1 cellular context compared by ENCODE assay signal in genomic region chr6:34597605-34598353, GRCh38.
TF ChIP-seq lines count a peak whose summit lies in the region.

No MANE protein-coding gene starts in this region.

TF ChIP-seq in HepG2, 621 proteins besides CTCF, POLR2A, EP300 and RAD21 (continued from another document and continues in another):
- TF ChIP-seq MLX (CRISPR knock-in tag; IDR thresholded peaks at IDR 0.05), result no peak
- TF ChIP-seq SSRP1 (CRISPR knock-in tag; IDR thresholded peaks at IDR 0.05), result no peak
- TF ChIP-seq PAWR (CRISPR knock-in tag; IDR thresholded peaks at IDR 0.05; ENCODE audit: borderline replicate concordance), result no peak
- no peak for TF ChIP-seq KMT2A (CRISPR knock-in tag; IDR thresholded peaks at IDR 0.05)
- TF ChIP-seq ISL2 (CRISPR knock-in tag; IDR thresholded peaks at IDR 0.05), result peak; percentile 47; the same call in 1 of the 2 replicates
- no peak for TF ChIP-seq HINFP (CRISPR knock-in tag; IDR thresholded peaks at IDR 0.05; ENCODE audit: low read depth)
- no peak for TF ChIP-seq ZFP1 (CRISPR knock-in tag; IDR thresholded peaks at IDR 0.05)
- peak; percentile 48; the same call in 1 of the 2 replicates for TF ChIP-seq PITX1 (CRISPR knock-in tag; IDR thresholded peaks at IDR 0.05)
- TF ChIP-seq ZNF660 (CRISPR knock-in tag; IDR thresholded peaks at IDR 0.05; ENCODE audit: borderline replicate concordance, low read depth), result no peak
- TF ChIP-seq KDM3A (CRISPR knock-in tag; IDR thresholded peaks at IDR 0.05; ENCODE audit: low read depth), result no peak
- no peak for TF ChIP-seq RBM22 (optimal IDR thresholded peaks at IDR 0.05; ENCODE audit: low read length)
- TF ChIP-seq HDAC6 (IDR thresholded peaks at IDR 0.05; ENCODE audit: low read depth, low read length), result no peak
- TF ChIP-seq BCL6 (CRISPR knock-in tag; IDR thresholded peaks at IDR 0.05), result peak; percentile 25; the same call in 1 of the 2 replicates
- TF ChIP-seq ZNF749 (CRISPR knock-in tag; IDR thresholded peaks at IDR 0.05; ENCODE audit: borderline replicate concordance), result no peak
- TF ChIP-seq CBX2 (IDR thresholded peaks at IDR 0.05; ENCODE audit: low read depth, low read length), result no peak
- no peak for TF ChIP-seq CBX2 (CRISPR knock-in tag; IDR thresholded peaks at IDR 0.05; ENCODE audit: low read depth)
- no peak for TF ChIP-seq HOXA3 (CRISPR knock-in tag; IDR thresholded peaks at IDR 0.05)
- no peak for TF ChIP-seq MEIS2 (CRISPR knock-in tag; IDR thresholded peaks at IDR 0.05)
- peak; percentile 92 for TF ChIP-seq KAT2B (IDR thresholded peaks at IDR 0.05; ENCODE audit: borderline replicate concordance, low read depth, low read length)
- TF ChIP-seq, protein P1, sequence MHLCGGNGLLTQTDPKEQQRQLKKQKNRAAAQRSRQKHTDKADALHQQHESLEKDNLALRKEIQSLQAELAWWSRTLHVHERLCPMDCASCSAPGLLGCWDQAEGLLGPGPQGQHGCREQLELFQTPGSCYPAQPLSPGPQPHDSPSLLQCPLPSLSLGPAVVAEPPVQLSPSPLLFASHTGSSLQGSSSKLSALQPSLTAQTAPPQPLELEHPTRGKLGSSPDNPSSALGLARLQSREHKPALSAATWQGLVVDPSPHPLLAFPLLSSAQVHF (CRISPR knock-in tag; IDR thresholded peaks at IDR 0.05), result no peak
- no peak for TF ChIP-seq TCF12 (IDR thresholded peaks at IDR 0.05)
- no peak for TF ChIP-seq TCF12 (CRISPR knock-in tag; IDR thresholded peaks at IDR 0.05)
- TF ChIP-seq, protein P2, sequence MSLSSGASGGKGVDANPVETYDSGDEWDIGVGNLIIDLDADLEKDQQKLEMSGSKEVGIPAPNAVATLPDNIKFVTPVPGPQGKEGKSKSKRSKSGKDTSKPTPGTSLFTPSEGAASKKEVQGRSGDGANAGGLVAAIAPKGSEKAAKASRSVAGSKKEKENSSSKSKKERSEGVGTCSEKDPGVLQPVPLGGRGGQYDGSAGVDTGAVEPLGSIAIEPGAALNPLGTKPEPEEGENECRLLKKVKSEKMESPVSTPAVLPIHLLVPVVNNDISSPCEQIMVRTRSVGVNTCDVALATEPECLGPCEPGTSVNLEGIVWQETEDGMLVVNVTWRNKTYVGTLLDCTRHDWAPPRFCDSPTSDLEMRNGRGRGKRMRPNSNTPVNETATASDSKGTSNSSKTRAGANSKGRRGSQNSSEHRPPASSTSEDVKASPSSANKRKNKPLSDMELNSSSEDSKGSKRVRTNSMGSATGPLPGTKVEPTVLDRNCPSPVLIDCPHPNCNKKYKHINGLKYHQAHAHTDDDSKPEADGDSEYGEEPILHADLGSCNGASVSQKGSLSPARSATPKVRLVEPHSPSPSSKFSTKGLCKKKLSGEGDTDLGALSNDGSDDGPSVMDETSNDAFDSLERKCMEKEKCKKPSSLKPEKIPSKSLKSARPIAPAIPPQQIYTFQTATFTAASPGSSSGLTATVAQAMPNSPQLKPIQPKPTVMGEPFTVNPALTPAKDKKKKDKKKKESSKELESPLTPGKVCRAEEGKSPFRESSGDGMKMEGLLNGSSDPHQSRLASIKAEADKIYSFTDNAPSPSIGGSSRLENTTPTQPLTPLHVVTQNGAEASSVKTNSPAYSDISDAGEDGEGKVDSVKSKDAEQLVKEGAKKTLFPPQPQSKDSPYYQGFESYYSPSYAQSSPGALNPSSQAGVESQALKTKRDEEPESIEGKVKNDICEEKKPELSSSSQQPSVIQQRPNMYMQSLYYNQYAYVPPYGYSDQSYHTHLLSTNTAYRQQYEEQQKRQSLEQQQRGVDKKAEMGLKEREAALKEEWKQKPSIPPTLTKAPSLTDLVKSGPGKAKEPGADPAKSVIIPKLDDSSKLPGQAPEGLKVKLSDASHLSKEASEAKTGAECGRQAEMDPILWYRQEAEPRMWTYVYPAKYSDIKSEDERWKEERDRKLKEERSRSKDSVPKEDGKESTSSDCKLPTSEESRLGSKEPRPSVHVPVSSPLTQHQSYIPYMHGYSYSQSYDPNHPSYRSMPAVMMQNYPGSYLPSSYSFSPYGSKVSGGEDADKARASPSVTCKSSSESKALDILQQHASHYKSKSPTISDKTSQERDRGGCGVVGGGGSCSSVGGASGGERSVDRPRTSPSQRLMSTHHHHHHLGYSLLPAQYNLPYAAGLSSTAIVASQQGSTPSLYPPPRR (CRISPR knock-in tag; IDR thresholded peaks at IDR 0.05; ENCODE audit: borderline replicate concordance), result peak; percentile 76
- TF ChIP-seq, protein P3, sequence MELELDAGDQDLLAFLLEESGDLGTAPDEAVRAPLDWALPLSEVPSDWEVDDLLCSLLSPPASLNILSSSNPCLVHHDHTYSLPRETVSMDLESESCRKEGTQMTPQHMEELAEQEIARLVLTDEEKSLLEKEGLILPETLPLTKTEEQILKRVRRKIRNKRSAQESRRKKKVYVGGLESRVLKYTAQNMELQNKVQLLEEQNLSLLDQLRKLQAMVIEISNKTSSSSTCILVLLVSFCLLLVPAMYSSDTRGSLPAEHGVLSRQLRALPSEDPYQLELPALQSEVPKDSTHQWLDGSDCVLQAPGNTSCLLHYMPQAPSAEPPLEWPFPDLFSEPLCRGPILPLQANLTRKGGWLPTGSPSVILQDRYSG (CRISPR knock-in tag; IDR thresholded peaks at IDR 0.05), result no peak
- TF ChIP-seq HNF4A (CRISPR knock-in tag; IDR thresholded peaks at IDR 0.05), result no peak
- no peak for TF ChIP-seq ZEB1 (IDR thresholded peaks at IDR 0.05; ENCODE audit: insufficient replicate concordance, low read depth)
- no peak for TF ChIP-seq ZKSCAN1 (IDR thresholded peaks at IDR 0.05; ENCODE audit: low read length)
- TF ChIP-seq KDM4B (CRISPR knock-in tag; IDR thresholded peaks at IDR 0.05), result no peak
- TF ChIP-seq ZNF441 (CRISPR knock-in tag; IDR thresholded peaks at IDR 0.05; ENCODE audit: borderline replicate concordance), result no peak
- TF ChIP-seq GATAD2A (CRISPR knock-in tag; IDR thresholded peaks at IDR 0.05), result peak; percentile 69; the same call in 1 of the 2 replicates
- TF ChIP-seq ZNF737 (CRISPR knock-in tag; IDR thresholded peaks at IDR 0.05; ENCODE audit: borderline replicate concordance), result no peak
- TF ChIP-seq THAP8 (CRISPR knock-in tag; IDR thresholded peaks at IDR 0.05; ENCODE audit: borderline replicate concordance), result no peak
- TF ChIP-seq, protein P4, sequence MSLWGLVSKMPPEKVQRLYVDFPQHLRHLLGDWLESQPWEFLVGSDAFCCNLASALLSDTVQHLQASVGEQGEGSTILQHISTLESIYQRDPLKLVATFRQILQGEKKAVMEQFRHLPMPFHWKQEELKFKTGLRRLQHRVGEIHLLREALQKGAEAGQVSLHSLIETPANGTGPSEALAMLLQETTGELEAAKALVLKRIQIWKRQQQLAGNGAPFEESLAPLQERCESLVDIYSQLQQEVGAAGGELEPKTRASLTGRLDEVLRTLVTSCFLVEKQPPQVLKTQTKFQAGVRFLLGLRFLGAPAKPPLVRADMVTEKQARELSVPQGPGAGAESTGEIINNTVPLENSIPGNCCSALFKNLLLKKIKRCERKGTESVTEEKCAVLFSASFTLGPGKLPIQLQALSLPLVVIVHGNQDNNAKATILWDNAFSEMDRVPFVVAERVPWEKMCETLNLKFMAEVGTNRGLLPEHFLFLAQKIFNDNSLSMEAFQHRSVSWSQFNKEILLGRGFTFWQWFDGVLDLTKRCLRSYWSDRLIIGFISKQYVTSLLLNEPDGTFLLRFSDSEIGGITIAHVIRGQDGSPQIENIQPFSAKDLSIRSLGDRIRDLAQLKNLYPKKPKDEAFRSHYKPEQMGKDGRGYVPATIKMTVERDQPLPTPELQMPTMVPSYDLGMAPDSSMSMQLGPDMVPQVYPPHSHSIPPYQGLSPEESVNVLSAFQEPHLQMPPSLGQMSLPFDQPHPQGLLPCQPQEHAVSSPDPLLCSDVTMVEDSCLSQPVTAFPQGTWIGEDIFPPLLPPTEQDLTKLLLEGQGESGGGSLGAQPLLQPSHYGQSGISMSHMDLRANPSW (CRISPR knock-in tag; IDR thresholded peaks at IDR 0.05; ENCODE audit: borderline replicate concordance), result no peak
- TF ChIP-seq PAX8 (CRISPR knock-in tag; IDR thresholded peaks at IDR 0.05; ENCODE audit: borderline replicate concordance), result no peak
- TF ChIP-seq NFRKB (IDR thresholded peaks at IDR 0.05), result no peak
- no peak for TF ChIP-seq ZNF354B (CRISPR knock-in tag; IDR thresholded peaks at IDR 0.05)
- TF ChIP-seq ZNF329 (CRISPR knock-in tag; IDR thresholded peaks at IDR 0.05; ENCODE audit: low read depth), result no peak
- no peak for TF ChIP-seq RCOR2 (CRISPR knock-in tag; IDR thresholded peaks at IDR 0.05)
- no peak for TF ChIP-seq HOXA9 (CRISPR knock-in tag; IDR thresholded peaks at IDR 0.05; ENCODE audit: borderline replicate concordance)
- TF ChIP-seq GZF1 (CRISPR knock-in tag; IDR thresholded peaks at IDR 0.05), result no peak
- no peak for TF ChIP-seq GMEB1 (CRISPR knock-in tag; IDR thresholded peaks at IDR 0.05; ENCODE audit: borderline replicate concordance)
- peak; percentile 14; the same call in 1 of the 2 replicates for TF ChIP-seq SIX1 (CRISPR knock-in tag; IDR thresholded peaks at IDR 0.05; ENCODE audit: borderline replicate concordance)
- TF ChIP-seq POGZ (CRISPR knock-in tag; IDR thresholded peaks at IDR 0.05), result no peak
- TF ChIP-seq JARID2 (CRISPR knock-in tag; IDR thresholded peaks at IDR 0.05; ENCODE audit: insufficient replicate concordance), result no peak
- no peak for TF ChIP-seq CEBPZ (IDR thresholded peaks at IDR 0.05; ENCODE audit: low read length)
